ENCODE assay signal across 8 cellular contexts in genomic region chr1:91803847-91804545, GRCh38.
A peak's percentile ranks its signal among the peaks of the same experiment; 100 is the strongest.
DNase-seq lines count a peak whose midpoint lies in the region; ATAC-seq and TF ChIP-seq lines count a peak whose summit lies in the region.

No MANE protein-coding gene starts in this region.

- peaks cover 10% of the 10 kb centered on the region for H3K4me1 ChIP-seq in OCI-LY7 (ENCODE audit: insufficient read depth, low read length, poor library complexity, severe bottlenecking)
- peaks cover 66% of the 10 kb centered on the region for H3K4me1 ChIP-seq in muscle layer of colon (ENCODE audit: insufficient read depth, low read length)
- peaks cover 80% of the 10 kb centered on the region for H3K4me1 ChIP-seq in suprapubic skin

- H2AFZ ChIP-seq in OCI-LY7 (ENCODE audit: low read length) = peak overlapping the region; percentile 88

- TF ChIP-seq POLR2A in suprapubic skin (IDR thresholded peaks at IDR 0.05) = no peak

- DNase-seq in OCI-LY7 (ENCODE audit: low spot score) (peak; percentile 22), suprapubic skin (ENCODE audit: low spot score in 2 of 2) (no peak), 8988T (no peak), NCI-H1694 treated with DMSO at 0.1 percent for 48 hours (lab: John Stamatoyannopoulos, UW) (no peak)
- DNase-seq in activated T-helper 1 cell treated with anti-CD3 and anti-CD28 coated beads, Interleukin-2, amount 50 U/mL, for 16 hours (ENCODE audit: low read depth in 1 of 2, low spot score in 1 of 2) = peak; percentile 25 to 54

- peak; percentile 78 for ATAC-seq in GM18520 (IDR thresholded peaks at IDR 0.05; ENCODE audit: unreplicated experiment)
- peak; percentile 79 for ATAC-seq in HG02870 (IDR thresholded peaks at IDR 0.05; ENCODE audit: unreplicated experiment)

- no peak for TF ChIP-seq EP300 in suprapubic skin (IDR thresholded peaks at IDR 0.05)

- CTCF ChIA-PET in OCI-LY7 (lab: Charles Lee; ENCODE audit: unreplicated experiment) = no interaction called here

- TF ChIP-seq CTCF in OCI-LY7 (conservative IDR thresholded peaks at IDR 0.05; ENCODE audit: low read length) (no peak), suprapubic skin (IDR thresholded peaks at IDR 0.05) (no peak)

- BruUV-seq in OCI-LY7 (replicated peaks; lab: Mats Ljungman, UMichigan) = no TSS peak

- H3K9ac ChIP-seq in muscle layer of colon (ENCODE audit: low read length) = no peak overlapping the region

- 28% methylated on average over 6 of the region's 6 CpGs for WGBS in suprapubic skin

- H3K27me3 ChIP-seq in muscle layer of colon (ENCODE audit: control insufficient read depth in 1 of 2, insufficient read depth in 2 of 2, low read length in 2 of 2) (no peaks in the 10 kb centered on the region), suprapubic skin (no peaks in the 10 kb centered on the region)

- no peaks in the 10 kb centered on the region for H3K9me2 ChIP-seq in OCI-LY7 (ENCODE audit: insufficient read depth, low read length)

- POLR2A ChIA-PET in OCI-LY7 (lab: Charles Lee) = interaction anchor here (0.7 kb wide), 1 partner anchor 114 kb away, joined by 3 read pairs; no protein-coding TSS in a partner anchor

- peak overlapping the region; percentile 45 for H3K4me2 ChIP-seq in OCI-LY7 (ENCODE audit: low read length)

- no peak overlapping the region for H3K4me3 ChIP-seq in OCI-LY7 (ENCODE audit: low read depth, low read length, poor library complexity, severe bottlenecking)
- no peak overlapping the region for H3K4me3 ChIP-seq in muscle layer of colon (ENCODE audit: low read depth in 1 of 2, low read length in 2 of 2)
- peak overlapping the region; percentile 7 for H3K4me3 ChIP-seq in suprapubic skin

- H4K20me1 ChIP-seq in OCI-LY7 (ENCODE audit: insufficient read depth, low read length) = no peaks in the 10 kb centered on the region

- H3K9me3 ChIP-seq in OCI-LY7 (ENCODE audit: low read length) = no peaks in the 10 kb centered on the region
- no peaks in the 10 kb centered on the region for H3K9me3 ChIP-seq in muscle layer of colon (ENCODE audit: low read length)
- no peaks in the 10 kb centered on the region for H3K9me3 ChIP-seq in suprapubic skin

- H3K27ac ChIP-seq in OCI-LY7 (ENCODE audit: low read depth, low read length, poor library complexity, severe bottlenecking) (no peak overlapping the region), muscle layer of colon (ENCODE audit: low read depth, low read length) (peak overlapping the region; percentile 42), suprapubic skin (peak overlapping the region; percentile 78)

- intact Hi-C loops in OCI-LY7 (cut with micrococcal nuclease; ENCODE audit: unreplicated experiment) = no loop called here

- H3K79me2 ChIP-seq in OCI-LY7 (ENCODE audit: insufficient read depth, low read depth, low read length) = no peaks in the 10 kb centered on the region

- H3K36me3 ChIP-seq in OCI-LY7 (ENCODE audit: insufficient read depth, low read length) (no peaks in the 10 kb centered on the region), muscle layer of colon (ENCODE audit: insufficient read depth, low read length) (no peaks in the 10 kb centered on the region), suprapubic skin (no peaks in the 10 kb centered on the region)

Comparison
In these comparisons a context has a peak if more than half of its experiments do, and no peak if none do; other contexts are left out.
1. DNase-seq: peak in OCI-LY7 (single experiment) and activated T-helper 1 cell treated with anti-CD3 and anti-CD28 coated beads, Interleukin-2, amount 50 U/mL, for 16 hours (2 of 2); none in suprapubic skin (0 of 2), 8988T (single experiment) and NCI-H1694 treated with DMSO at 0.1 percent for 48 hours (single experiment).